ENCODE assay signal across 1 cellular context in genomic region chr6:32042276-32042675, GRCh38. TPM values are rescaled to one million over a fixed set of nuclear protein-coding genes. Genes with fewer than 3 reads are reported as not detected.
"Had no signal": no experiment of that assay in that cellular context is flagged by ENCODE, and none has a peak within 500 bp of the region (broad histone marks: within the 10 kb centered on the region; RNA-seq: fewer than 3 reads in every experiment).

No MANE protein-coding gene starts in this region.

RNA-seq across cellular contexts. Expression of gene CYP21A2, which starts 4.1 kb away (rescaled TPM):
- total RNA-seq: bronchial epithelial cell had no signal
